Comparison of ENCODE assay signal across 8 cellular contexts in the genomic region with DNA sequence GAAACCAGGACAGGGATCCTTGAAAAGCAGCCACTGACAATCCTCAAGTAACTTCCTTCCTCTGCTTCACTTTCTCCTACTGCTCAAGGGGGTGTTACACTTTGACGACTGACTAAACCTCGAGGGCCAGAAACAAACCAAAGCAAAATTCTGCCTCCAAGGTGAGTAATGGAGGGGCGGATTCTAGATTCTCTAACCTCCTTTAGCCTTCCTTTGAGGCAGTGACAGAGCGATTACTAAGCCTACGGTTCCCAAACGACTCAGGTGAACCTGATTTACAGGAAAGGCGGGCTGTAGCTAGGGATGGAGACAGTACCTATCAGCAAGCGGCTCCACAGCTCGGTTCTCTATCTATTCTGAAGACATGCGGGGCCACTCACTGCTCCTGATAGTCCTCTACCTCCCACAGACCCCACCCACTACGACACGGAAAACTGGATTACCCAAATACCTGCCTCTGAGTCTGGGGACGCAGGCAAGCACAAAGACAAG. TPM values are rescaled to one million over a fixed set of nuclear protein-coding genes. Genes with fewer than 3 reads are reported as not detected.
DNase-seq lines count a peak whose midpoint lies in the region; ATAC-seq and TF ChIP-seq lines count a peak whose summit lies in the region.

No MANE protein-coding gene starts in this region.

- no peak for TF ChIP-seq POLR2A in upper lobe of left lung (IDR thresholded peaks at IDR 0.05)

- TF ChIP-seq EP300 in upper lobe of left lung (IDR thresholded peaks at IDR 0.05) = no peak

- H3K36me3 ChIP-seq in duodenal mucosa (ENCODE audit: control insufficient read depth in 1 of 2, insufficient read depth in 2 of 2, low read length in 2 of 2) = no peaks in the 10 kb centered on the region
- no peaks in the 10 kb centered on the region for H3K36me3 ChIP-seq in muscle layer of colon (ENCODE audit: insufficient read depth, low read length)
- peaks cover 0 to 3% (median 0%) of the 10 kb centered on the region in 4 donors for H3K36me3 ChIP-seq in upper lobe of left lung

- DNase-seq in CD1c-positive myeloid dendritic cell (ENCODE audit: extremely low spot score) = peak; percentile 48
- peak; percentile 89 for DNase-seq in RKO (ENCODE audit: low spot score)
- DNase-seq in upper lobe of left lung = no peak
- DNase-seq in NCI-H2227 treated with DMSO at 0.1 percent for 48 hours (lab: John Stamatoyannopoulos, UW) = no peak

- peaks cover 16 to 17% of the 10 kb centered on the region in 2 donors for H3K4me1 ChIP-seq in duodenal mucosa (ENCODE audit: control insufficient read depth in 1 of 2, insufficient read depth in 2 of 2, low read length in 2 of 2)
- peaks cover 27% of the 10 kb centered on the region for H3K4me1 ChIP-seq in muscle layer of colon (ENCODE audit: insufficient read depth, low read length)
- H3K4me1 ChIP-seq in upper lobe of left lung = peaks cover 22 to 33% (median 24%) of the 10 kb centered on the region in 4 donors

- H3K9me3 ChIP-seq in duodenal mucosa (ENCODE audit: control insufficient read depth in 1 of 2, low read length in 2 of 2) (no peaks in the 10 kb centered on the region), muscle layer of colon (ENCODE audit: low read length) (no peaks in the 10 kb centered on the region), upper lobe of left lung (no peaks in the 10 kb centered on the region)

- 1% methylated on average over 10 to 13 of the region's 13 CpGs for WGBS in upper lobe of left lung, 2 donors

- H3K27me3 ChIP-seq in duodenal mucosa (ENCODE audit: control insufficient read depth in 1 of 2, insufficient read depth in 2 of 2, low read length in 2 of 2) = no peaks in the 10 kb centered on the region
- no peaks in the 10 kb centered on the region for H3K27me3 ChIP-seq in muscle layer of colon (ENCODE audit: control insufficient read depth in 1 of 2, insufficient read depth in 2 of 2, low read length in 2 of 2)
- H3K27me3 ChIP-seq in upper lobe of left lung = no peaks in the 10 kb centered on the region

- no peak for TF ChIP-seq CTCF in upper lobe of left lung (IDR thresholded peaks at IDR 0.05)

- ATAC-seq in GM18909 (IDR thresholded peaks at IDR 0.05; ENCODE audit: poor library complexity, unreplicated experiment) (peak; percentile 31), HG03139 (IDR thresholded peaks at IDR 0.05; ENCODE audit: unreplicated experiment) (peak; percentile 17), upper lobe of left lung (ENCODE audit: low FRiP score in 2 of 2) (peak; percentile 38 to 52)

- H3K4me3 ChIP-seq in duodenal mucosa (ENCODE audit: low read depth in 1 of 2, low read length in 2 of 2) (peak overlapping the region; percentile 82 to 93), muscle layer of colon (ENCODE audit: low read depth in 1 of 2, low read length in 2 of 2) (peak overlapping the region; percentile 61 to 94), upper lobe of left lung (peak overlapping the region; percentile 62 to 84 (median 72))

- H3K9ac ChIP-seq in duodenal mucosa (ENCODE audit: low read depth in 1 of 2, low read length in 2 of 2) = peak overlapping the region; percentile 90 to 94
- peak overlapping the region; percentile 97 for H3K9ac ChIP-seq in muscle layer of colon (ENCODE audit: low read length)

- H3K27ac ChIP-seq in duodenal mucosa (ENCODE audit: low read depth, low read length) = peak overlapping the region; percentile 94
- H3K27ac ChIP-seq in muscle layer of colon (ENCODE audit: low read depth, low read length) = peak overlapping the region; percentile 85
- peak overlapping the region; percentile 91 to 98 (median 96) for H3K27ac ChIP-seq in upper lobe of left lung

RNA-seq across cellular contexts. Expression of a gene that starts 0.5 kb away (rescaled TPM):
- total RNA-seq in upper lobe of left lung = 10 to 100 TPM; 24.8 to 54.5 (median 32.3) TPM

RNA-seq across cellular contexts. Expression of a gene that starts 0.8 kb away (rescaled TPM):
- total RNA-seq in upper lobe of left lung = 10 to 100 TPM in 5 of 6 donors, 1 to 10 TPM in 1; 9.4 to 38.5 (median 28.4) TPM

RNA-seq across cellular contexts. Expression of a gene that starts 53.1 kb away (rescaled TPM):
- not detected for total RNA-seq in upper lobe of left lung

Comparison
In these comparisons a context has a peak if more than half of its experiments do, and no peak if none do; other contexts are left out.
1. DNase-seq: peak in CD1c-positive myeloid dendritic cell (single experiment) and RKO (single experiment); none in upper lobe of left lung (0 of 2) and NCI-H2227 treated with DMSO at 0.1 percent for 48 hours (single experiment).
2. Peak in every context shown above with its lines, with median percentiles within 50 percentile points of each other: ATAC-seq, H3K27ac ChIP-seq and H3K4me3 ChIP-seq.